In the genomic region with DNA sequence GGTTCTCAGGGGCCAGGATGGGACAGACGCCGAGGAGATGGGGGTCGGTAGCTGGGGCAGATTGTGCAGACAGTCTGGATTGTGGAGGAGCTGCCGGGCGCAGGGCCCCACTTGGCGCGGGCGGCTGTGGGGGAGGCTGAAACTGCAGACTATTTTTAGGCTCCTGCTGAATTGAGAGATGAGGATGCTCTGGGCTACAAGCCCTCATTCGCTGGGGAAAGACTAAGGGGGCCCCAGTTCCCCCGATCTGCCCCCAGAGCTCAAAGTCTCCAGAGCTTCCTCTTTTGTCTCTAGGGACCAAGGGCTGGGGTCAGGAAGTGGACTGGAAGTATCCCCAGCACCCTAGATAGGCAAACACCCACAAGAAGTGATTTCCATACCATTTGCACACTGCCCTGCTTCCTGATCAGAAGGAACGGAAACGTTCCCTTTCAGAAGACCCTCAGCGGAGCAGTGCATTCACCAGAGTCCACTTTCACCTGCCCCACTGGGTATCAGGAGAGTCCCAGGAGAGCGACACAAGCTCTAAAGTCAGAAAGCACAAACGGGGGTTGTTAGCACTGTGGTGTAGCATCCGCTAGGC, we compare ENCODE assay signal across 9 cellular contexts. TPM values are rescaled to one million over a fixed set of nuclear protein-coding genes. Genes with fewer than 3 reads are reported as not detected.
DNase-seq lines count a peak whose midpoint lies in the region; ATAC-seq and TF ChIP-seq lines count a peak whose summit lies in the region.
"Had no signal": no experiment of that assay in that cellular context is flagged by ENCODE, and none has a peak within 500 bp of the region (broad histone marks: within the 10 kb centered on the region; RNA-seq: fewer than 3 reads in every experiment).

No MANE protein-coding gene starts in this region.

- 72 to 82% methylated on average over 14 to 16 of the region's 16 CpGs for WGBS in thyroid gland, 2 donors

- no peak overlapping the region for H3K4me3 ChIP-seq in thyroid gland (replicated peaks in 1 of 3)

- H3K4me3 Mint-ChIP-seq in dendritic cell treated with granulocyte-macrophage colony-stimulating factor and Interleukin-4, amounts not matched to agents 40 ng/mL and 50 ng/mL, for 4 days: no peak overlapping the region

- no peaks in the 10 kb centered on the region for H3K4me1 ChIP-seq in thyroid gland

- H3K36me3 ChIP-seq in thyroid gland: no peaks in the 10 kb centered on the region

- peaks cover 29% of the 10 kb centered on the region for H3K27me3 Mint-ChIP-seq in dendritic cell treated with granulocyte-macrophage colony-stimulating factor and Interleukin-4, amounts not matched to agents 40 ng/mL and 50 ng/mL, for 4 days

- no peaks in the 10 kb centered on the region for H3K27me3 ChIP-seq in thyroid gland

- intact Hi-C loops in dendritic cell treated with granulocyte-macrophage colony-stimulating factor and Interleukin-4, amounts not matched to agents 40 ng/mL and 50 ng/mL, for 4 days (cut with micrococcal nuclease): no loop called here
- intact Hi-C loops in thyroid gland (cut with DNase I): no loop called here

- H3K9me3 Mint-ChIP-seq in dendritic cell treated with granulocyte-macrophage colony-stimulating factor and Interleukin-4, amounts not matched to agents 40 ng/mL and 50 ng/mL, for 4 days: no peaks in the 10 kb centered on the region

- TF ChIP-seq CTCF in GM10266 (IDR thresholded peaks at IDR 0.05; ENCODE audit: control insufficient read depth, insufficient read depth, low read depth, missing control alignments) (no peak), thyroid gland (IDR thresholded peaks at IDR 0.05) (no peak)

- peak overlapping the region; percentile 57 for H3K27ac Mint-ChIP-seq in dendritic cell treated with granulocyte-macrophage colony-stimulating factor and Interleukin-4, amounts not matched to agents 40 ng/mL and 50 ng/mL, for 4 days

- H3K27ac ChIP-seq in thyroid gland: no peak overlapping the region

- no peak for TF ChIP-seq POLR2A in thyroid gland (IDR thresholded peaks at IDR 0.05)

- H3K4me1 Mint-ChIP-seq in dendritic cell treated with granulocyte-macrophage colony-stimulating factor and Interleukin-4, amounts not matched to agents 40 ng/mL and 50 ng/mL, for 4 days (ENCODE audit: low read depth): peaks cover 56% of the 10 kb centered on the region

- ATAC-seq in GM19463 (IDR thresholded peaks at IDR 0.05; ENCODE audit: unreplicated experiment): peak; percentile 35

- no peaks in the 10 kb centered on the region for H3K9me3 ChIP-seq in thyroid gland

- DNase-seq in GM10266 (ENCODE audit: extremely low spot score) (peak; percentile 67), Kasumi-1 (lab: John Stamatoyannopoulos, UW) (peak; percentile 94 to 96), NCI-H524 treated with DMSO at 0.1 percent for 48 hours (lab: John Stamatoyannopoulos, UW) (no peak), thyroid gland (no peak), islet precursor cell (no peak), globus pallidus (ENCODE audit: low spot score) (no peak)
- DNase-seq: SHP77 had no signal

- no peaks in the 10 kb centered on the region for H3K36me3 Mint-ChIP-seq in dendritic cell treated with granulocyte-macrophage colony-stimulating factor and Interleukin-4, amounts not matched to agents 40 ng/mL and 50 ng/mL, for 4 days (ENCODE audit: low read depth)

RNA-seq across cellular contexts. Expression of gene SEMA7A, which starts 29.7 kb away (rescaled TPM):
- total RNA-seq in thyroid gland: 1 to 10 TPM in 3 of 4 donors, under 1 TPM in 1; 0.29 to 2.0 (median 1.6) TPM

RNA-seq across cellular contexts. Expression of gene CYP11A1, which starts 36.6 kb away (rescaled TPM):
- total RNA-seq in thyroid gland: 1 to 10 TPM in 1 of 4 donors, under 1 TPM in 2, not detected in 1; 0.54 to 1.2 (median 0.56) TPM

RNA-seq across cellular contexts. Expression of gene UBL7, which starts 56.9 kb away (rescaled TPM):
- 100 to 1,000 TPM in 1 of 4 donors, 10 to 100 TPM in 3; 60.3 to 103 (median 69.6) TPM for total RNA-seq in thyroid gland

Comparison
In these comparisons a context has a peak if more than half of its experiments do, and no peak if none do; other contexts are left out.
1. DNase-seq: peak in GM10266 (single experiment) and Kasumi-1 (2 of 2); none in NCI-H524 treated with DMSO at 0.1 percent for 48 hours (single experiment), thyroid gland (0 of 2), islet precursor cell (single experiment) and globus pallidus (single experiment).